In genomic region chr17:81097134-81097942, GRCh38 we compare ENCODE assay signal across 1 cellular context.
TF ChIP-seq lines count a peak whose summit lies in the region.

No MANE protein-coding gene starts in this region.

TF ChIP-seq in HepG2, 621 proteins besides CTCF, POLR2A, EP300 and RAD21 (continued from another document and continues in another):
- TF ChIP-seq ZHX2 (IDR thresholded peaks at IDR 0.05; ENCODE audit: low read depth) (no peak), ZHX2 (CRISPR knock-in tag; IDR thresholded peaks at IDR 0.05; ENCODE audit: borderline replicate concordance) (no peak), ZNF770 (CRISPR knock-in tag; IDR thresholded peaks at IDR 0.05) (peak; percentile 90), SMAD1 (CRISPR knock-in tag; IDR thresholded peaks at IDR 0.05; ENCODE audit: borderline replicate concordance, low read depth) (no peak; the same call in 1 of the 2 replicates), HMGXB4 (CRISPR knock-in tag; IDR thresholded peaks at IDR 0.05; ENCODE audit: borderline replicate concordance in 1 of 2, low read depth in 1 of 2) (peak; percentile 72 to 79; a peak in 3 of 4 replicates), JDP2 (CRISPR knock-in tag; IDR thresholded peaks at IDR 0.05; ENCODE audit: borderline replicate concordance) (no peak), ZNF510 (CRISPR knock-in tag; IDR thresholded peaks at IDR 0.05; ENCODE audit: low read depth) (peak; percentile 82; the same call in 1 of the 2 replicates), YEATS4 (CRISPR knock-in tag; IDR thresholded peaks at IDR 0.05; ENCODE audit: borderline replicate concordance) (peak; percentile 62; the same call in 1 of the 2 replicates), ZNF615 (CRISPR knock-in tag; IDR thresholded peaks at IDR 0.05; ENCODE audit: borderline replicate concordance) (no peak), PITX1 (CRISPR knock-in tag; IDR thresholded peaks at IDR 0.05) (peak; percentile 42; the same call in 1 of the 2 replicates), ZNF574 (CRISPR knock-in tag; IDR thresholded peaks at IDR 0.05) (peak; percentile 66), ZBTB20 (CRISPR knock-in tag; IDR thresholded peaks at IDR 0.05; ENCODE audit: borderline replicate concordance, low read depth) (no peak), MEIS2 (CRISPR knock-in tag; IDR thresholded peaks at IDR 0.05) (no peak; the same call in 1 of the 2 replicates), MTERF4 (CRISPR knock-in tag; IDR thresholded peaks at IDR 0.05) (0 out of 2 replicates have a peak, but pooled peaks have one; percentile 59), DPF2 (CRISPR knock-in tag; IDR thresholded peaks at IDR 0.05; ENCODE audit: borderline replicate concordance, low read depth) (no peak), ZNF563 (CRISPR knock-in tag; IDR thresholded peaks at IDR 0.05) (no peak), ZNF75D (CRISPR knock-in tag; IDR thresholded peaks at IDR 0.05; ENCODE audit: borderline replicate concordance) (no peak), MED8 (CRISPR knock-in tag; IDR thresholded peaks at IDR 0.05; ENCODE audit: insufficient replicate concordance) (no peak), CEBPG (CRISPR knock-in tag; IDR thresholded peaks at IDR 0.05) (no peak), ZNF383 (CRISPR knock-in tag; IDR thresholded peaks at IDR 0.05; ENCODE audit: borderline replicate concordance) (0 out of 2 replicates have a peak, but pooled peaks have one; percentile 67), TARDBP (CRISPR knock-in tag; IDR thresholded peaks at IDR 0.05) (peak; percentile 49; the same call in 1 of the 2 replicates), GTF3A (CRISPR knock-in tag; conservative IDR thresholded peaks at IDR 0.05) (peak; percentile 79; the same call in 1 of the 2 replicates), HOXA9 (CRISPR knock-in tag; IDR thresholded peaks at IDR 0.05; ENCODE audit: borderline replicate concordance) (no peak), U2AF2 (IDR thresholded peaks at IDR 0.05; ENCODE audit: low read depth, low read length) (no peak), SRY (CRISPR knock-in tag; IDR thresholded peaks at IDR 0.05) (0 out of 2 replicates have a peak, but pooled peaks have one; percentile 25), CREB1 (IDR thresholded peaks at IDR 0.05) (no peak), CREB1 (CRISPR knock-in tag; IDR thresholded peaks at IDR 0.05) (no peak), ZNF12 (CRISPR knock-in tag; IDR thresholded peaks at IDR 0.05) (no peak), THYN1 (CRISPR knock-in tag; IDR thresholded peaks at IDR 0.05; ENCODE audit: borderline replicate concordance, low read depth) (no peak), ZGPAT (CRISPR knock-in tag; IDR thresholded peaks at IDR 0.05) (peak; percentile 73), ATF7 (IDR thresholded peaks at IDR 0.05) (no peak), ATF7 (CRISPR knock-in tag; IDR thresholded peaks at IDR 0.05) (no peak), PAWR (CRISPR knock-in tag; IDR thresholded peaks at IDR 0.05; ENCODE audit: borderline replicate concordance) (no peak), PAF1 (CRISPR knock-in tag; IDR thresholded peaks at IDR 0.05) (no peak), ISX (CRISPR knock-in tag; conservative IDR thresholded peaks at IDR 0.05) (no peak), ZNF512B (CRISPR knock-in tag; IDR thresholded peaks at IDR 0.05; ENCODE audit: borderline replicate concordance) (0 out of 2 replicates have a peak, but pooled peaks have one; percentile 35), POGZ (CRISPR knock-in tag; IDR thresholded peaks at IDR 0.05) (0 out of 2 replicates have a peak, but pooled peaks have one; percentile 19), SYNCRIP (IDR thresholded peaks at IDR 0.05; ENCODE audit: insufficient read depth, low read depth, low read length) (no peak), ZNF263 (CRISPR knock-in tag; IDR thresholded peaks at IDR 0.05) (0 out of 2 replicates have a peak, but pooled peaks have one; percentile 17), ZNF737 (CRISPR knock-in tag; IDR thresholded peaks at IDR 0.05; ENCODE audit: borderline replicate concordance) (no peak), ZNF781 (CRISPR knock-in tag; IDR thresholded peaks at IDR 0.05; ENCODE audit: borderline replicate concordance, not compliant biosample characterization) (no peak), NFATC3 (CRISPR knock-in tag; IDR thresholded peaks at IDR 0.05) (no peak), MIER2 (CRISPR knock-in tag; IDR thresholded peaks at IDR 0.05) (no peak), NFIC (IDR thresholded peaks at IDR 0.05; ENCODE audit: low read length) (no peak), ATF5 (CRISPR knock-in tag; IDR thresholded peaks at IDR 0.05; ENCODE audit: low read depth) (no peak), ZNF773 (CRISPR knock-in tag; IDR thresholded peaks at IDR 0.05; ENCODE audit: borderline replicate concordance) (no peak), ZBTB3 (CRISPR knock-in tag; IDR thresholded peaks at IDR 0.05; ENCODE audit: borderline replicate concordance, low read depth) (no peak), MAZ (IDR thresholded peaks at IDR 0.05; ENCODE audit: borderline replicate concordance, low read depth, low read length) (no peak), MAZ (CRISPR knock-in tag; IDR thresholded peaks at IDR 0.05; ENCODE audit: low read depth) (peak; percentile 76)
